12 cellular contexts compared by ENCODE assay signal in the genomic region with DNA sequence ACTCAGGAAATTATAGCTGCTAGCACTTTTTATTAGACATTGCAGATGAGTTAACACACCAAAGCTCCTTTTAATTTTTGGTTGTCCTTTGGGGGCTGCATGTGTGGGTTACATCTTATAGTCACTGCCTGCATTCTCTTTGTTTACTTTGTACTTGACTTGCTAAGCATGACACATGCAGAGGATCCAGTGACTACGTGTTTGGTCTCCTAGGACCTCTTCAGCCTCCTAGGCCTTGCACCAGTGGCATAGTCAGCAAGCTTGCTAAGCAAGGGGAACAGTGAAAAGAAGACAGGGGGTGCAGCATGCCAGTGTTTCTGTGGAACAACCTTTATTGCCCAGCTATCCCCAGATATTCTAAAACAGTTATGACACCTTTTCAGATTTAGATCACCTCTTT.
A peak's percentile ranks its signal among the peaks of the same experiment; 100 is the strongest.
DNase-seq lines count a peak whose midpoint lies in the region; ATAC-seq and TF ChIP-seq lines count a peak whose summit lies in the region.
"Had no signal": no experiment of that assay in that cellular context is flagged by ENCODE, and none has a peak within 500 bp of the region (broad histone marks: within the 10 kb centered on the region; RNA-seq: fewer than 3 reads in every experiment).

No MANE protein-coding gene starts in this region.

- H4K5ac ChIP-seq in IMR-90 (ENCODE audit: low read depth, low read length) = no peak overlapping the region

- no peak overlapping the region for H3K4me2 ChIP-seq in IMR-90 (ENCODE audit: low read depth, low read length)

- no peaks in the 10 kb centered on the region for H3K79me1 ChIP-seq in IMR-90 (ENCODE audit: low read depth in 1 of 2, low read length in 2 of 2)

- no peak overlapping the region for H2AK9ac ChIP-seq in IMR-90 (replicated peaks; ENCODE audit: low read depth, low read length, poor library complexity)

- H2BK15ac ChIP-seq in IMR-90 (ENCODE audit: low read depth, low read length) = no peak overlapping the region

- H2BK5ac ChIP-seq in IMR-90 (ENCODE audit: low read depth, low read length, poor library complexity, severe bottlenecking) = no peak overlapping the region

- H3K36me3 Mint-ChIP-seq in CD8-positive, alpha-beta T cell = peaks cover 13% of the 10 kb centered on the region

- no peaks in the 10 kb centered on the region for H3K9me3 ChIP-seq in IMR-90 (ENCODE audit: control insufficient read depth, insufficient read depth, low read length)
- H3K9me3 ChIP-seq in RWPE2 (ENCODE audit: severe bottlenecking) = no peaks in the 10 kb centered on the region
- H3K9me3 ChIP-seq in CD8-positive, alpha-beta T cell (ENCODE audit: low read length) = no peaks in the 10 kb centered on the region

- H2BK20ac ChIP-seq in IMR-90 (ENCODE audit: low read depth, low read length) = no peak overlapping the region

- in situ Hi-C loops in IMR-90 (cut with MboI; ENCODE audit: low sequenced_read_pairs) = no loop called here

- no peak overlapping the region for H3K14ac ChIP-seq in IMR-90 (replicated peaks; ENCODE audit: low read depth, low read length)

- no peaks in the 10 kb centered on the region for H4K20me1 ChIP-seq in IMR-90 (ENCODE audit: insufficient read depth, low read length)

- POLR2A ChIA-PET in IMR-90 (lab: Charles Lee; ENCODE audit: unreplicated experiment) = no interaction called here
- POLR2A ChIA-PET in CD8-positive, alpha-beta T cell (lab: Charles Lee) = no interaction called here

- no peak overlapping the region for H3K4me3 Mint-ChIP-seq in CD8-positive, alpha-beta T cell
- H3K4me3 Mint-ChIP-seq: CD4-positive, alpha-beta T cell had no signal

- H3K9ac ChIP-seq in IMR-90 (ENCODE audit: low read depth, low read length) = no peak overlapping the region

- peaks cover 2% of the 10 kb centered on the region; the same call in 1 of the 2 replicates for H3K9me1 ChIP-seq in IMR-90 (ENCODE audit: insufficient read depth, low read length)

- DNase-seq in DMS53 treated with DMSO at 0.1 percent for 48 hours (lab: John Stamatoyannopoulos, UW; ENCODE audit: unreplicated experiment) = peak; percentile 65
- peak; percentile 67 for DNase-seq in IMR-90
- DNase-seq in RWPE2 (ENCODE audit: low spot score) = no peak
- DNase-seq in hepatic stellate cell (ENCODE audit: low spot score) = peak; percentile 6
- DNase-seq in CD8-positive, alpha-beta T cell = no peak
- DNase-seq in NCI-H82 (lab: John Stamatoyannopoulos, UW) = no peak
- DNase-seq in T-helper 2 cell = no peak
- DNase-seq: activated T-cell treated with anti-CD3 and anti-CD28 coated beads, Interleukin-2, amount 50 U/mL, for 48 hours; amygdala; CD4-positive, alpha-beta T cell; dorsolateral prefrontal cortex had no signal

- H2AK5ac ChIP-seq in IMR-90 (ENCODE audit: low read depth, low read length) = no peak overlapping the region

- H3K4me3 ChIP-seq in IMR-90 (ENCODE audit: insufficient read depth, low read depth, low read length) (no peak overlapping the region), RWPE2 (ENCODE audit: severe bottlenecking) (no peak overlapping the region)
- no peak overlapping the region for H3K4me3 ChIP-seq in CD8-positive, alpha-beta T cell (ENCODE audit: low read depth, low read length)
- H3K4me3 ChIP-seq: dorsolateral prefrontal cortex had no signal

- peak; percentile 84 for ATAC-seq in IMR-90 (ENCODE audit: low read depth)
- ATAC-seq in RWPE2 (ENCODE audit: low read depth) = 0 out of 3 replicates have a peak, but pooled peaks have one; percentile 33
- ATAC-seq in CD8-positive, alpha-beta T cell = no peak
- no peak for ATAC-seq in HG03442 (IDR thresholded peaks at IDR 0.05; ENCODE audit: unreplicated experiment)

- H3K18ac ChIP-seq in IMR-90 (ENCODE audit: low read depth, low read length) = no peak overlapping the region

- no peak overlapping the region for H3K23ac ChIP-seq in IMR-90 (ENCODE audit: low read depth, low read length)

- TF ChIP-seq POLR2A in IMR-90 (IDR thresholded peaks at IDR 0.05; ENCODE audit: low read depth, low read length) = no peak

- H3K4me1 Mint-ChIP-seq in CD8-positive, alpha-beta T cell (ENCODE audit: low read depth) = no peaks in the 10 kb centered on the region

- no peak overlapping the region for H3K27ac Mint-ChIP-seq in CD8-positive, alpha-beta T cell
- H3K27ac Mint-ChIP-seq: CD4-positive, alpha-beta T cell had no signal

- no peak overlapping the region for H3K56ac ChIP-seq in IMR-90 (ENCODE audit: extremely low read depth, insufficient read depth, low read length)

- no peak overlapping the region for H4K91ac ChIP-seq in IMR-90 (ENCODE audit: insufficient read depth, low read depth, low read length)

- dilution Hi-C loops in IMR-90 (cut with HindIII; ENCODE audit: low sequenced_read_pairs, unreplicated experiment) = no loop called here

- H4K8ac ChIP-seq in IMR-90 (ENCODE audit: low read depth in 2 of 2, low read length in 2 of 2) = no peak overlapping the region

- no peak for TF ChIP-seq CTCF in IMR-90 (conservative IDR thresholded peaks at IDR 0.05; ENCODE audit: low read depth, low read length)
- no peak for TF ChIP-seq CTCF in RWPE2 (IDR thresholded peaks at IDR 0.05; ENCODE audit: poor library complexity, severe bottlenecking)
- no peak for TF ChIP-seq CTCF in CD8-positive, alpha-beta T cell (IDR thresholded peaks at IDR 0.05)

- H3K9me3 Mint-ChIP-seq in CD8-positive, alpha-beta T cell = no peaks in the 10 kb centered on the region
- H3K9me3 Mint-ChIP-seq: CD4-positive, alpha-beta T cell had no signal

- WGBS in IMR-90 (ENCODE audit: extremely low coverage in 2 of 2, insufficient read length in 1 of 2), 2 experiments = no CpG with 5 or more reads among the region's 1 CpG

- no peak overlapping the region for H3K4ac ChIP-seq in IMR-90 (ENCODE audit: low read depth, low read length)

- H3K4me1 ChIP-seq in IMR-90 (ENCODE audit: control insufficient read depth, insufficient read depth, low read length) (no peaks in the 10 kb centered on the region), RWPE2 (ENCODE audit: insufficient read depth, poor library complexity, severe bottlenecking) (no peaks in the 10 kb centered on the region)
- H3K4me1 ChIP-seq in CD8-positive, alpha-beta T cell (ENCODE audit: insufficient read depth, low read length) = no peaks in the 10 kb centered on the region

- H3K27me3 Mint-ChIP-seq in CD8-positive, alpha-beta T cell (ENCODE audit: low read depth) = no peaks in the 10 kb centered on the region
- H3K27me3 Mint-ChIP-seq: CD4-positive, alpha-beta T cell had no signal

- TF ChIP-seq RAD21 in IMR-90 (IDR thresholded peaks at IDR 0.05; ENCODE audit: low read length) = no peak

- H3K36me3 ChIP-seq in IMR-90 (ENCODE audit: control insufficient read depth, insufficient read depth, low read length) (no peaks in the 10 kb centered on the region), RWPE2 (ENCODE audit: low read depth) (no peaks in the 10 kb centered on the region)
- no peaks in the 10 kb centered on the region for H3K36me3 ChIP-seq in CD8-positive, alpha-beta T cell (ENCODE audit: insufficient read depth, low read length)

- H2AFZ ChIP-seq in IMR-90 (replicated peaks; ENCODE audit: low read length, poor library complexity) = peak overlapping the region; percentile 26

- CTCF ChIA-PET in IMR-90 (lab: Yijun Ruan, JAX) = interaction anchor here (1.0 to 1.3 kb wide), 3 partner anchors 8 to 12 kb away, joined by 3 to 4 read pairs (median 3); no protein-coding TSS in a partner anchor
- CTCF ChIA-PET in CD8-positive, alpha-beta T cell (lab: Charles Lee) = no interaction called here

- BruUV-seq in IMR-90 (replicated peaks; lab: Mats Ljungman, UMichigan) = no TSS peak

- intact Hi-C loops in IMR-90 (cut with micrococcal nuclease) = no loop called here
- intact Hi-C loops in CD8-positive, alpha-beta T cell (cut with DNase I, micrococcal nuclease) = no loop called here

- H3K27me3 ChIP-seq in IMR-90 (ENCODE audit: control insufficient read depth, insufficient read depth, low read length) = no peaks in the 10 kb centered on the region
- no peaks in the 10 kb centered on the region for H3K27me3 ChIP-seq in RWPE2 (ENCODE audit: insufficient read depth, poor library complexity, severe bottlenecking)
- no peaks in the 10 kb centered on the region for H3K27me3 ChIP-seq in CD8-positive, alpha-beta T cell (ENCODE audit: insufficient read depth, low read length)
- H3K27me3 ChIP-seq: dorsolateral prefrontal cortex had no signal

- no peak overlapping the region for H3K27ac ChIP-seq in IMR-90 (ENCODE audit: insufficient read depth, low read length)
- no peak overlapping the region for H3K27ac ChIP-seq in RWPE2 (ENCODE audit: poor library complexity, severe bottlenecking)
- H3K27ac ChIP-seq in CD8-positive, alpha-beta T cell (ENCODE audit: low read depth, low read length) = no peak overlapping the region
- H3K27ac ChIP-seq: dorsolateral prefrontal cortex had no signal

- no peak overlapping the region for H2BK120ac ChIP-seq in IMR-90 (ENCODE audit: low read depth, low read length)

TF ChIP-seq in IMR-90, 13 proteins besides CTCF, POLR2A, EP300 and RAD21:
- TF ChIP-seq BHLHE40 (IDR thresholded peaks at IDR 0.05; ENCODE audit: low read depth, low read length) = no peak

Comparison
In these comparisons a context has a peak if more than half of its experiments do, and no peak if none do; other contexts are left out.
1. DNase-seq: peak in DMS53 treated with DMSO at 0.1 percent for 48 hours (single experiment), IMR-90 (single experiment) and hepatic stellate cell (single experiment); none in RWPE2 (single experiment), CD8-positive, alpha-beta T cell (0 of 7), NCI-H82 (single experiment) and T-helper 2 cell (0 of 5).
2. ATAC-seq: peak in IMR-90 (single experiment) and RWPE2 (single experiment); none in CD8-positive, alpha-beta T cell (single experiment) and HG03442 (single experiment).